In genomic region chr11:105969756-105970155, GRCh38 we compare ENCODE assay signal across 9 cellular contexts.
"Had no signal": no experiment of that assay in that cellular context is flagged by ENCODE, and none has a peak within 500 bp of the region (broad histone marks: within the 10 kb centered on the region; RNA-seq: fewer than 3 reads in every experiment).

No MANE protein-coding gene starts in this region.

- ATAC-seq: GM23338, HepG2, K562 had no signal

- FAIRE-seq: H1, H54, HepG2, K562 had no signal

- H2AFZ ChIP-seq: GM23338 had no signal

- H3K4me3 ChIP-seq: GM23338, K562 had no signal

- H3K27ac ChIP-seq: HL-60 had no signal

- H3K4me2 ChIP-seq: GM23338 had no signal

- DNase-seq: H9, HCEC 1CT, KG1 had no signal
